17 cellular contexts compared by ENCODE assay signal in genomic region chr5:176736271-176736965, GRCh38.
DNase-seq lines count a peak whose midpoint lies in the region; ATAC-seq and TF ChIP-seq lines count a peak whose summit lies in the region.
"Had no signal": no experiment of that assay in that cellular context is flagged by ENCODE, and none has a peak within 500 bp of the region (broad histone marks: within the 10 kb centered on the region; RNA-seq: fewer than 3 reads in every experiment).

No MANE protein-coding gene starts in this region.

- H3K27ac ChIP-seq in RWPE2 (ENCODE audit: poor library complexity, severe bottlenecking) = no peak overlapping the region
- H3K27ac ChIP-seq: neutrophil, SJCRH30 had no signal

- H3K4me3 ChIP-seq in RWPE2 (ENCODE audit: severe bottlenecking) = no peak overlapping the region
- H3K4me3 ChIP-seq: SJCRH30 had no signal

- no peaks in the 10 kb centered on the region for H3K36me3 Mint-ChIP-seq in osteocyte (ENCODE audit: unreplicated experiment)
- no peaks in the 10 kb centered on the region for H3K36me3 Mint-ChIP-seq in activated CD4-positive, alpha-beta T cell treated with anti-CD3 and anti-CD28 coated beads, Interleukin-2, amount 10 ng/mL, durations not matched to agents 7 days and 5 days (ENCODE audit: low read depth)
- H3K36me3 Mint-ChIP-seq: activated naive CD8-positive, alpha-beta T cell treated with anti-CD3 and anti-CD28 coated beads, Interleukin-2, amount 10 ng/mL, durations not matched to agents 7 days and 5 days; CD4-positive, alpha-beta memory T cell had no signal

- no peaks in the 10 kb centered on the region for H3K4me1 ChIP-seq in RWPE2 (ENCODE audit: insufficient read depth, poor library complexity, severe bottlenecking)
- H3K4me1 ChIP-seq: SJCRH30 had no signal

- POLR2A ChIA-PET in activated CD4-positive, alpha-beta T cell treated with anti-CD3 and anti-CD28 coated beads, Interleukin-2, amount 10 ng/mL, durations not matched to agents 7 days and 5 days (lab: Charles Lee) = no interaction called here

- ATAC-seq in RWPE2 (ENCODE audit: low read depth) (no peak), GM21515 (IDR thresholded peaks at IDR 0.05; ENCODE audit: unreplicated experiment) (no peak), HG03039 (IDR thresholded peaks at IDR 0.05; ENCODE audit: unreplicated experiment) (no peak)
- ATAC-seq: activated CD4-positive, alpha-beta T cell treated with anti-CD3 and anti-CD28 coated beads for 36 hours; right cardiac atrium had no signal

- H3K9me3 ChIP-seq in RWPE2 (ENCODE audit: severe bottlenecking) = no peaks in the 10 kb centered on the region
- H3K9me3 ChIP-seq: neutrophil, SJCRH30 had no signal

- no peak for TF ChIP-seq CTCF in RWPE2 (IDR thresholded peaks at IDR 0.05; ENCODE audit: poor library complexity, severe bottlenecking)
- no peak for TF ChIP-seq CTCF in osteocyte (IDR thresholded peaks at IDR 0.05)

- H3K27ac Mint-ChIP-seq in osteocyte (ENCODE audit: unreplicated experiment) = no peak overlapping the region
- H3K27ac Mint-ChIP-seq in activated CD4-positive, alpha-beta T cell treated with anti-CD3 and anti-CD28 coated beads, Interleukin-2, amount 10 ng/mL, durations not matched to agents 7 days and 5 days = no peak overlapping the region
- H3K27ac Mint-ChIP-seq: activated CD4-positive, alpha-beta T cell treated with anti-CD3 and anti-CD28 coated beads for 36 hours; activated naive CD8-positive, alpha-beta T cell treated with anti-CD3 and anti-CD28 coated beads, Interleukin-2, amount 10 ng/mL, durations not matched to agents 7 days and 5 days; CD4-positive, alpha-beta memory T cell had no signal

- peaks cover 61% of the 10 kb centered on the region for H3K27me3 ChIP-seq in RWPE2 (ENCODE audit: insufficient read depth, poor library complexity, severe bottlenecking)

- in situ Hi-C loops in G401 (cut with HindIII; ENCODE audit: low sequenced_read_pairs) = loop anchor here (5.0 kb wide), 1 partner anchor 66 kb away; no protein-coding TSS in a partner anchor

- no peak overlapping the region for H3K4me3 Mint-ChIP-seq in osteocyte (ENCODE audit: unreplicated experiment)
- no peak overlapping the region for H3K4me3 Mint-ChIP-seq in activated CD4-positive, alpha-beta T cell treated with anti-CD3 and anti-CD28 coated beads, Interleukin-2, amount 10 ng/mL, durations not matched to agents 7 days and 5 days
- H3K4me3 Mint-ChIP-seq: activated CD4-positive, alpha-beta T cell treated with anti-CD3 and anti-CD28 coated beads for 36 hours; activated naive CD8-positive, alpha-beta T cell treated with anti-CD3 and anti-CD28 coated beads, Interleukin-2, amount 10 ng/mL, durations not matched to agents 7 days and 5 days; CD4-positive, alpha-beta memory T cell had no signal

- no peaks in the 10 kb centered on the region for H3K9me3 Mint-ChIP-seq in osteocyte (ENCODE audit: unreplicated experiment)
- no peaks in the 10 kb centered on the region for H3K9me3 Mint-ChIP-seq in activated CD4-positive, alpha-beta T cell treated with anti-CD3 and anti-CD28 coated beads, Interleukin-2, amount 10 ng/mL, durations not matched to agents 7 days and 5 days
- H3K9me3 Mint-ChIP-seq: activated naive CD8-positive, alpha-beta T cell treated with anti-CD3 and anti-CD28 coated beads, Interleukin-2, amount 10 ng/mL, durations not matched to agents 7 days and 5 days had no signal

- H3K4me1 Mint-ChIP-seq in osteocyte (ENCODE audit: unreplicated experiment) = no peaks in the 10 kb centered on the region
- H3K4me1 Mint-ChIP-seq in activated CD4-positive, alpha-beta T cell treated with anti-CD3 and anti-CD28 coated beads, Interleukin-2, amount 10 ng/mL, durations not matched to agents 7 days and 5 days = no peaks in the 10 kb centered on the region
- H3K4me1 Mint-ChIP-seq: activated CD4-positive, alpha-beta T cell treated with anti-CD3 and anti-CD28 coated beads for 36 hours had no signal

- peaks cover 47% of the 10 kb centered on the region for H3K27me3 Mint-ChIP-seq in osteocyte (ENCODE audit: unreplicated experiment)
- H3K27me3 Mint-ChIP-seq in activated CD4-positive, alpha-beta T cell treated with anti-CD3 and anti-CD28 coated beads, Interleukin-2, amount 10 ng/mL, durations not matched to agents 7 days and 5 days = peaks cover 27% of the 10 kb centered on the region

- DNase-seq in G401 (ENCODE audit: low spot score) (peak; percentile 65), RWPE2 (ENCODE audit: low spot score) (peak; percentile 42), glomerular visceral epithelial cell (ENCODE audit: extremely low spot score) (peak; percentile 9), osteocyte (ENCODE audit: extremely low spot score, unreplicated experiment) (peak; percentile 67), cerebellar nuclear complex (lab: John Stamatoyannopoulos, UW) (no peak)
- DNase-seq in activated CD4-positive, alpha-beta T cell treated with anti-CD3 and anti-CD28 coated beads, Interleukin-2, amount 10 ng/mL, durations not matched to agents 7 days and 5 days = no peak
- DNase-seq: activated CD4-positive, alpha-beta T cell treated with anti-CD3 and anti-CD28 coated beads for 36 hours; activated naive CD8-positive, alpha-beta T cell treated with anti-CD3 and anti-CD28 coated beads, Interleukin-2, amount 10 ng/mL, durations not matched to agents 7 days and 5 days; CD4-positive, alpha-beta memory T cell; effector memory CD4-positive, alpha-beta T cell; NCI-H187 treated with DMSO at 0.1 percent for 48 hours; NCI-H510A treated with DMSO at 0.1 percent for 48 hours; right cardiac atrium; SJCRH30 had no signal

- H3K36me3 ChIP-seq in RWPE2 (ENCODE audit: low read depth) = no peaks in the 10 kb centered on the region
- H3K36me3 ChIP-seq: neutrophil, SJCRH30 had no signal

- CTCF ChIA-PET in activated CD4-positive, alpha-beta T cell treated with anti-CD3 and anti-CD28 coated beads, Interleukin-2, amount 10 ng/mL, durations not matched to agents 7 days and 5 days (lab: Charles Lee) = interaction anchor here (0.6 to 1.0 kb wide), 2 partner anchors 56 to 90 kb away, joined by 3 read pairs; no protein-coding TSS in a partner anchor

Comparison
In these comparisons a context has a peak if more than half of its experiments do, and no peak if none do; other contexts are left out.
1. DNase-seq: peak in G401 (single experiment), RWPE2 (single experiment), glomerular visceral epithelial cell (single experiment) and osteocyte (single experiment); none in cerebellar nuclear complex (0 of 2) and activated CD4-positive, alpha-beta T cell treated with anti-CD3 and anti-CD28 coated beads, Interleukin-2, amount 10 ng/mL, durations not matched to agents 7 days and 5 days (single experiment).